Comparison of ENCODE assay signal across 8 cellular contexts in the genomic region with DNA sequence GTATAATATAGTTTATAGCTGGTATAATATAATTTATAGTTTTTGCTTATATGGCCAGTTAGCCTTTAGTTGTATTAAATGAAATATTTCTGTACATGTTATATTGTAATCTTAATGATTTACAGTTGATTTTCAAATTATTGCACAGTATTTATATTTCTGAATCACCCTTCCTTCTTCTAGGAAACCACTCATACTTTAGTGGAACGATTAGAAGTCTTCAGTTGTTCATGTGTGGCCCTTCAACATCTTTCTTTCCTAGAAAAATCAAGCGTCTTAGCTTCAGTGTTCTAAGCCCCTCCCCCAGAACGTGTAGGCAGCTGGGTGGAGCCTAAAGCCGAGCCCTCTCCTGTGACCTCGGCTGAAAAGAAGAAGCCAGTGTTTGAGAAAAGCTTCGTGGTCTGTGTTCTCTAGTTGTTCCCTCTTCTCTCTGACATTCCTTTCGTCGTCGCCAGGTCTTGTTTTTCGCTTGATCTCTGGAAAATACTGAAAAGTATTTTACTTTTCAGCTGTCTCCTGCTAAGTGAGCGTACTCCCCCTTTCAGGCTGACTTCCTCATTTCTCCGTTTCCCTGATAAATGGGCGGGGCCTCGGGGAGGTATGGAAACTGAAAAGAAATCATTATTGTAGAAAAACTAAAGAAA. TPM values are rescaled to one million over a fixed set of nuclear protein-coding genes. Genes with fewer than 3 reads are reported as not detected.
DNase-seq lines count a peak whose midpoint lies in the region; ATAC-seq and TF ChIP-seq lines count a peak whose summit lies in the region.

A gene with protein sequence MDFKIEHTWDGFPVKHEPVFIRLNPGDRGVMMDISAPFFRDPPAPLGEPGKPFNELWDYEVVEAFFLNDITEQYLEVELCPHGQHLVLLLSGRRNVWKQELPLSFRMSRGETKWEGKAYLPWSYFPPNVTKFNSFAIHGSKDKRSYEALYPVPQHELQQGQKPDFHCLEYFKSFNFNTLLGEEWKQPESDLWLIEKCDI (plus strand): TSS at position 342 of the 644 bp plus-strand sequence. CDS start 6,459 bp downstream, outside the sequence.

- CTCF ChIA-PET in AG04450 (lab: Charles Lee) = interaction anchor here (0.7 kb wide), 1 partner anchor 1314 kb away, joined by 3 read pairs; a partner anchor contains a TSS
- CTCF ChIA-PET in activated CD8-positive, alpha-beta T cell treated with anti-CD3 and anti-CD28 coated beads, Interleukin-2, amount 10 ng/mL, durations not matched to agents 7 days and 5 days (lab: Charles Lee) = interaction anchor here (0.8 to 1.4 kb wide), 3 partner anchors 8 to 284 kb away, joined by 3 read pairs; no protein-coding TSS in a partner anchor

- peak within 1 kb of the TSS; percentile 71 for H3K4me3 ChIP-seq in AG04450 (ENCODE audit: low read depth, low read length)

- H3K9me3 ChIP-seq in AG04450 (ENCODE audit: control insufficient read depth, insufficient read depth, low read length) = no peaks in the 10 kb centered on the region

- H3K9me3 Mint-ChIP-seq in activated CD8-positive, alpha-beta T cell treated with anti-CD3 and anti-CD28 coated beads, Interleukin-2, amount 10 ng/mL, durations not matched to agents 7 days and 5 days (ENCODE audit: insufficient read depth) = no peaks in the 10 kb centered on the region
- no peaks in the 10 kb centered on the region for H3K9me3 Mint-ChIP-seq in effector memory CD8-positive, alpha-beta T cell
- no peaks in the 10 kb centered on the region for H3K9me3 Mint-ChIP-seq in memory B cell

- no peaks in the 10 kb centered on the region for H3K27me3 Mint-ChIP-seq in activated CD8-positive, alpha-beta T cell treated with anti-CD3 and anti-CD28 coated beads, Interleukin-2, amount 10 ng/mL, durations not matched to agents 7 days and 5 days (ENCODE audit: low read depth)
- H3K27me3 Mint-ChIP-seq in effector memory CD8-positive, alpha-beta T cell = no peaks in the 10 kb centered on the region
- no peaks in the 10 kb centered on the region for H3K27me3 Mint-ChIP-seq in memory B cell

- H3K27me3 ChIP-seq in AG04450 (ENCODE audit: control insufficient read depth, insufficient read depth, low read length) = no peaks in the 10 kb centered on the region

- peak within 1 kb of the TSS; percentile 82 for H3K27ac ChIP-seq in AG04450 (ENCODE audit: low read depth, low read length)

- H3K4me3 Mint-ChIP-seq in activated CD8-positive, alpha-beta T cell treated with anti-CD3 and anti-CD28 coated beads, Interleukin-2, amount 10 ng/mL, durations not matched to agents 7 days and 5 days = peak within 1 kb of the TSS; percentile 94
- peak within 1 kb of the TSS; percentile 87 to 95 for H3K4me3 Mint-ChIP-seq in effector memory CD8-positive, alpha-beta T cell
- H3K4me3 Mint-ChIP-seq in memory B cell = peak within 1 kb of the TSS; percentile 99

- ATAC-seq in GM18868 (IDR thresholded peaks at IDR 0.05; ENCODE audit: unreplicated experiment) (peak; percentile 47), HG03103 (IDR thresholded peaks at IDR 0.05; ENCODE audit: low read depth, unreplicated experiment) (peak; percentile 42), memory B cell (ENCODE audit: low read depth) (peak; percentile 42)
- ATAC-seq in activated CD8-positive, alpha-beta T cell treated with anti-CD3 and anti-CD28 coated beads, Interleukin-2, amount 10 ng/mL, durations not matched to agents 7 days and 5 days = peak; percentile 59
- ATAC-seq in effector memory CD8-positive, alpha-beta T cell (replicated peaks) = peak; percentile 26

- H3K36me3 Mint-ChIP-seq in activated CD8-positive, alpha-beta T cell treated with anti-CD3 and anti-CD28 coated beads, Interleukin-2, amount 10 ng/mL, durations not matched to agents 7 days and 5 days (ENCODE audit: low read depth) = peaks cover 6% of the 10 kb centered on the region
- H3K36me3 Mint-ChIP-seq in effector memory CD8-positive, alpha-beta T cell (ENCODE audit: insufficient read depth) = no peaks in the 10 kb centered on the region
- no peaks in the 10 kb centered on the region for H3K36me3 Mint-ChIP-seq in memory B cell

- POLR2A ChIA-PET in AG04450 (lab: Yijun Ruan, JAX) = no interaction called here
- POLR2A ChIA-PET in activated CD8-positive, alpha-beta T cell treated with anti-CD3 and anti-CD28 coated beads, Interleukin-2, amount 10 ng/mL, durations not matched to agents 7 days and 5 days (lab: Charles Lee) = interaction anchor here (1.0 kb wide), 1 partner anchor 284 kb away, joined by 7 read pairs; no protein-coding TSS in a partner anchor

- peak within 1 kb of the TSS; percentile 96 for H3K27ac Mint-ChIP-seq in activated CD8-positive, alpha-beta T cell treated with anti-CD3 and anti-CD28 coated beads, Interleukin-2, amount 10 ng/mL, durations not matched to agents 7 days and 5 days
- peak within 1 kb of the TSS in 1 of 2 donors; percentile 96 for H3K27ac Mint-ChIP-seq in effector memory CD8-positive, alpha-beta T cell
- H3K27ac Mint-ChIP-seq in memory B cell = peak within 1 kb of the TSS; percentile 99

- no peak for TF ChIP-seq CTCF in AG04450 (IDR thresholded peaks at IDR 0.05; ENCODE audit: low read depth, low read length)

- peaks cover 34% of the 10 kb centered on the region for H3K4me1 Mint-ChIP-seq in activated CD8-positive, alpha-beta T cell treated with anti-CD3 and anti-CD28 coated beads, Interleukin-2, amount 10 ng/mL, durations not matched to agents 7 days and 5 days (ENCODE audit: low read depth)
- H3K4me1 Mint-ChIP-seq in effector memory CD8-positive, alpha-beta T cell (ENCODE audit: low read depth in 2 of 2) = peaks cover 9 to 27% of the 10 kb centered on the region in 2 donors
- peaks cover 17% of the 10 kb centered on the region for H3K4me1 Mint-ChIP-seq in memory B cell

- DNase-seq in AG04450 (ENCODE audit: low read depth, low spot score) (peak; percentile 18), NCI-H748 treated with DMSO at 0.1 percent for 48 hours (lab: John Stamatoyannopoulos, UW) (peak; percentile 9), memory B cell (ENCODE audit: low spot score in 2 of 2) (peak; percentile 56 to 63)
- DNase-seq in activated CD8-positive, alpha-beta T cell treated with anti-CD3 and anti-CD28 coated beads, Interleukin-2, amount 10 ng/mL, durations not matched to agents 7 days and 5 days = peak; percentile 89
- DNase-seq in effector memory CD8-positive, alpha-beta T cell = peak; percentile 59 to 69 (median 65)
- peak; percentile 59 for DNase-seq in stimulated activated CD8-positive, alpha-beta memory T cell treated with anti-CD3 and anti-CD28 coated beads, Interleukin-12 subunit alpha, Interleukin-12 subunit beta, amount 100 ng/mL, for 4 hours (ENCODE audit: low read depth)

RNA-seq across cellular contexts. Expression of the gene that starts here (rescaled TPM):
- 7.3 and 11.9 TPM in 2 replicates for polyA plus RNA-seq in AG04450 (2011; rRNA removed)
- 3.0 and 5.5 TPM in 2 replicates for polyA minus RNA-seq in AG04450 (2011; rRNA and poly(A)+ RNA removed)
- total RNA-seq in activated CD8-positive, alpha-beta T cell treated with anti-CD3 and anti-CD28 coated beads, Interleukin-2, amount 10 ng/mL, durations not matched to agents 7 days and 5 days = 10 to 100 TPM; 20.3 to 22.0 TPM

Comparison
In these comparisons a context has a peak if more than half of its experiments do, and no peak if none do; other contexts are left out.
1. Peak in every context shown above with its lines: DNase-seq, ATAC-seq, H3K4me3 ChIP-seq and H3K27ac ChIP-seq.
2. DNase-seq: peak in every context shown above with its lines; median percentile 89 in activated CD8-positive, alpha-beta T cell treated with anti-CD3 and anti-CD28 coated beads, Interleukin-2, amount 10 ng/mL, durations not matched to agents 7 days and 5 days; 65 in effector memory CD8-positive, alpha-beta T cell; 60 in memory B cell; 59 in stimulated activated CD8-positive, alpha-beta memory T cell treated with anti-CD3 and anti-CD28 coated beads, Interleukin-12 subunit alpha, Interleukin-12 subunit beta, amount 100 ng/mL, for 4 hours; 18 in AG04450; 9 in NCI-H748 treated with DMSO at 0.1 percent for 48 hours.